Comparison of ENCODE assay signal across 1 cellular context in the genomic region with DNA sequence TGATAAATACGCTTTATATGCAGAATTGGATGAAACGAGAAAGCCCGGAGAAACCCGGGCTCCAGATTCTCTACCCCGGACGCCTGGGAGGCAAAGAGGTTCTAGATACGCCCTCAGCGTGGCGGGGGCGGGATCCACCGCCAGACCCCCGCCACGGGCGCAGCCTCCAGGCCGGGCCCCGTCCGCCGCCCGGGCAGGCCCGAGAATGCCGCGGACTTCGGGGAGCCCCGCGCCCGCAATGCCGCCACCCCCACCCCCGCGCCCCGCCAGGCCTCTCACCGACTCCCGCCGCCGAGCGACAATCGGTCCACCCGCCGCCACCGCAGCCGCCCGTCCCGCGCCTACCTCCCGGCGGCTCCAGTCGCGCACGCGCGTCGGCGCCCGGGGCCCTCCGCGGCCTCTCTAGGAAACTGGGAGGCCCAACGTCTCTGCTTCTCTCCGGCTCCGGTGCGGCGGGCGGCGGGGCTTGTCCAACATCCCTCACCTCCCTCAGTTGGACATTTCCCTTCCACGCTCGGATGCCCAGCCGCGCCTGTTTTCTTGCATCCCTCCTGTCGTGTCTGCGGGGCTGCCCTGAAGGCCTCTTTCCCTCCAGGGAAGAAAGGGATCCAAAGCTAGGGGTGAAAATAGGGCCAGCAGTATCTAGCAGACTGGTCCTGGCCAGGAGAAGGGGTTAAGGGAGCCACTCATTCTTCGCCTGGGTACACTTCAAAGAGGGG.
TF ChIP-seq lines count a peak whose summit lies in the region.

A gene (minus strand): TSS at position 359 of the 719 bp plus-strand sequence. CDS start 22,121 bp downstream, outside the sequence.

TF ChIP-seq in K562, 482 proteins besides CTCF, POLR2A, EP300 and RAD21 (continued from another document and continues in another):
- TF ChIP-seq MYBL2 (IDR thresholded peaks at IDR 0.05; ENCODE audit: low read depth): no peak
- no peak for TF ChIP-seq MYBL2 (CRISPR knock-in tag; IDR thresholded peaks at IDR 0.05; ENCODE audit: borderline replicate concordance)
- TF ChIP-seq, protein P1, sequence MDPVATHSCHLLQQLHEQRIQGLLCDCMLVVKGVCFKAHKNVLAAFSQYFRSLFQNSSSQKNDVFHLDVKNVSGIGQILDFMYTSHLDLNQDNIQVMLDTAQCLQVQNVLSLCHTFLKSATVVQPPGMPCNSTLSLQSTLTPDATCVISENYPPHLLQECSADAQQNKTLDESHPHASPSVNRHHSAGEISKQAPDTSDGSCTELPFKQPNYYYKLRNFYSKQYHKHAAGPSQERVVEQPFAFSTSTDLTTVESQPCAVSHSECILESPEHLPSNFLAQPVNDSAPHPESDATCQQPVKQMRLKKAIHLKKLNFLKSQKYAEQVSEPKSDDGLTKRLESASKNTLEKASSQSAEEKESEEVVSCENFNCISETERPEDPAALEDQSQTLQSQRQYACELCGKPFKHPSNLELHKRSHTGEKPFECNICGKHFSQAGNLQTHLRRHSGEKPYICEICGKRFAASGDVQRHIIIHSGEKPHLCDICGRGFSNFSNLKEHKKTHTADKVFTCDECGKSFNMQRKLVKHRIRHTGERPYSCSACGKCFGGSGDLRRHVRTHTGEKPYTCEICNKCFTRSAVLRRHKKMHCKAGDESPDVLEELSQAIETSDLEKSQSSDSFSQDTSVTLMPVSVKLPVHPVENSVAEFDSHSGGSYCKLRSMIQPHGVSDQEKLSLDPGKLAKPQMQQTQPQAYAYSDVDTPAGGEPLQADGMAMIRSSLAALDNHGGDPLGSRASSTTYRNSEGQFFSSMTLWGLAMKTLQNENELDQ (CRISPR knock-in tag; IDR thresholded peaks at IDR 0.05; ENCODE audit: borderline replicate concordance): no peak
- TF ChIP-seq, protein P2, sequence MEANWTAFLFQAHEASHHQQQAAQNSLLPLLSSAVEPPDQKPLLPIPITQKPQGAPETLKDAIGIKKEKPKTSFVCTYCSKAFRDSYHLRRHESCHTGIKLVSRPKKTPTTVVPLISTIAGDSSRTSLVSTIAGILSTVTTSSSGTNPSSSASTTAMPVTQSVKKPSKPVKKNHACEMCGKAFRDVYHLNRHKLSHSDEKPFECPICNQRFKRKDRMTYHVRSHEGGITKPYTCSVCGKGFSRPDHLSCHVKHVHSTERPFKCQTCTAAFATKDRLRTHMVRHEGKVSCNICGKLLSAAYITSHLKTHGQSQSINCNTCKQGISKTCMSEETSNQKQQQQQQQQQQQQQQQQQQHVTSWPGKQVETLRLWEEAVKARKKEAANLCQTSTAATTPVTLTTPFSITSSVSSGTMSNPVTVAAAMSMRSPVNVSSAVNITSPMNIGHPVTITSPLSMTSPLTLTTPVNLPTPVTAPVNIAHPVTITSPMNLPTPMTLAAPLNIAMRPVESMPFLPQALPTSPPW (CRISPR knock-in tag; IDR thresholded peaks at IDR 0.05): peak; percentile 86
- peak; percentile 92 for TF ChIP-seq CBX1 (IDR thresholded peaks at IDR 0.05; ENCODE audit: low read depth)
- TF ChIP-seq SIN3A (IDR thresholded peaks at IDR 0.05; ENCODE audit: borderline replicate concordance in 2 of 2, control insufficient read depth in 1 of 2, low read depth in 2 of 2, low read length in 2 of 2): peak; percentile 42 to 49; a peak in 1 of 4 replicates
- TF ChIP-seq CREM (IDR thresholded peaks at IDR 0.05; ENCODE audit: low read depth): peak; percentile 22; the same call in 1 of the 2 replicates
- TF ChIP-seq CTBP1 (IDR thresholded peaks at IDR 0.05; ENCODE audit: borderline replicate concordance): peak; percentile 54; the same call in 1 of the 2 replicates
- TF ChIP-seq, protein P3, sequence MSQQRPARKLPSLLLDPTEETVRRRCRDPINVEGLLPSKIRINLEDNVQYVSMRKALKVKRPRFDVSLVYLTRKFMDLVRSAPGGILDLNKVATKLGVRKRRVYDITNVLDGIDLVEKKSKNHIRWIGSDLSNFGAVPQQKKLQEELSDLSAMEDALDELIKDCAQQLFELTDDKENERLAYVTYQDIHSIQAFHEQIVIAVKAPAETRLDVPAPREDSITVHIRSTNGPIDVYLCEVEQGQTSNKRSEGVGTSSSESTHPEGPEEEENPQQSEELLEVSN (IDR thresholded peaks at IDR 0.05; ENCODE audit: borderline replicate concordance in 1 of 2, extremely low read depth in 1 of 2, insufficient read depth in 1 of 2, insufficient read length in 1 of 2, low read depth in 1 of 2, low read length in 1 of 2, poor library complexity in 1 of 2, severe bottlenecking in 1 of 2): peak in 1 of 2 experiments; percentile 59
- TF ChIP-seq MEIS2 (IDR thresholded peaks at IDR 0.05; ENCODE audit: partially characterized antibody): peak; percentile 59
- TF ChIP-seq POLR2AphosphoS5 (IDR thresholded peaks at IDR 0.05; ENCODE audit: control insufficient read depth, insufficient read depth, low read depth, low read length): peak; percentile 88
- peak; percentile 26 for TF ChIP-seq SAP30 (IDR thresholded peaks at IDR 0.05; ENCODE audit: borderline replicate concordance, insufficient read depth, low read depth, low read length, poor library complexity, severe bottlenecking)
- TF ChIP-seq, protein P4, sequence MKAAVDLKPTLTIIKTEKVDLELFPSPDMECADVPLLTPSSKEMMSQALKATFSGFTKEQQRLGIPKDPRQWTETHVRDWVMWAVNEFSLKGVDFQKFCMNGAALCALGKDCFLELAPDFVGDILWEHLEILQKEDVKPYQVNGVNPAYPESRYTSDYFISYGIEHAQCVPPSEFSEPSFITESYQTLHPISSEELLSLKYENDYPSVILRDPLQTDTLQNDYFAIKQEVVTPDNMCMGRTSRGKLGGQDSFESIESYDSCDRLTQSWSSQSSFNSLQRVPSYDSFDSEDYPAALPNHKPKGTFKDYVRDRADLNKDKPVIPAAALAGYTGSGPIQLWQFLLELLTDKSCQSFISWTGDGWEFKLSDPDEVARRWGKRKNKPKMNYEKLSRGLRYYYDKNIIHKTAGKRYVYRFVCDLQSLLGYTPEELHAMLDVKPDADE (conservative IDR thresholded peaks at IDR 0.05; ENCODE audit: control insufficient read depth, low read depth, low read length): 0 out of 2 replicates have a peak, but pooled peaks have one; percentile 69
- no peak for TF ChIP-seq HDAC2 (IDR thresholded peaks at IDR 0.05)
- TF ChIP-seq PHF20 (IDR thresholded peaks at IDR 0.05; ENCODE audit: partially characterized antibody): peak; percentile 33
- peak; percentile 71 for TF ChIP-seq SMAD4 (CRISPR knock-in tag; conservative IDR thresholded peaks at IDR 0.05)
- TF ChIP-seq, protein P5, sequence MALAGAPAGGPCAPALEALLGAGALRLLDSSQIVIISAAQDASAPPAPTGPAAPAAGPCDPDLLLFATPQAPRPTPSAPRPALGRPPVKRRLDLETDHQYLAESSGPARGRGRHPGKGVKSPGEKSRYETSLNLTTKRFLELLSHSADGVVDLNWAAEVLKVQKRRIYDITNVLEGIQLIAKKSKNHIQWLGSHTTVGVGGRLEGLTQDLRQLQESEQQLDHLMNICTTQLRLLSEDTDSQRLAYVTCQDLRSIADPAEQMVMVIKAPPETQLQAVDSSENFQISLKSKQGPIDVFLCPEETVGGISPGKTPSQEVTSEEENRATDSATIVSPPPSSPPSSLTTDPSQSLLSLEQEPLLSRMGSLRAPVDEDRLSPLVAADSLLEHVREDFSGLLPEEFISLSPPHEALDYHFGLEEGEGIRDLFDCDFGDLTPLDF (CRISPR knock-in tag; IDR thresholded peaks at IDR 0.05): peak; percentile 64; the same call in 1 of the 2 replicates
- peak; percentile 12; the same call in 1 of the 2 replicates for TF ChIP-seq ZNF263 (CRISPR knock-in tag; IDR thresholded peaks at IDR 0.05; ENCODE audit: borderline replicate concordance)
- TF ChIP-seq, protein P6, sequence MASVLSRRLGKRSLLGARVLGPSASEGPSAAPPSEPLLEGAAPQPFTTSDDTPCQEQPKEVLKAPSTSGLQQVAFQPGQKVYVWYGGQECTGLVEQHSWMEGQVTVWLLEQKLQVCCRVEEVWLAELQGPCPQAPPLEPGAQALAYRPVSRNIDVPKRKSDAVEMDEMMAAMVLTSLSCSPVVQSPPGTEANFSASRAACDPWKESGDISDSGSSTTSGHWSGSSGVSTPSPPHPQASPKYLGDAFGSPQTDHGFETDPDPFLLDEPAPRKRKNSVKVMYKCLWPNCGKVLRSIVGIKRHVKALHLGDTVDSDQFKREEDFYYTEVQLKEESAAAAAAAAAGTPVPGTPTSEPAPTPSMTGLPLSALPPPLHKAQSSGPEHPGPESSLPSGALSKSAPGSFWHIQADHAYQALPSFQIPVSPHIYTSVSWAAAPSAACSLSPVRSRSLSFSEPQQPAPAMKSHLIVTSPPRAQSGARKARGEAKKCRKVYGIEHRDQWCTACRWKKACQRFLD (CRISPR knock-in tag; IDR thresholded peaks at IDR 0.05): 0 out of 2 replicates have a peak, but pooled peaks have one; percentile 36
- no peak for TF ChIP-seq PHB (CRISPR knock-in tag; IDR thresholded peaks at IDR 0.05)
- no peak for TF ChIP-seq ZNF695 (CRISPR knock-in tag; IDR thresholded peaks at IDR 0.05)
- TF ChIP-seq RBFOX2 (IDR thresholded peaks at IDR 0.05; ENCODE audit: low read depth, low read length): peak; percentile 88
- TF ChIP-seq ZBED1 (IDR thresholded peaks at IDR 0.05): 0 out of 2 replicates have a peak, but pooled peaks have one; percentile 62
- peak; percentile 45; the same call in 1 of the 2 replicates for TF ChIP-seq GABPA (tag; conservative IDR thresholded peaks at IDR 0.05; ENCODE audit: low read depth)
- peak; percentile 69; the same call in 1 of the 2 replicates for TF ChIP-seq GTF2E2 (tag; IDR thresholded peaks at IDR 0.05)
- TF ChIP-seq, protein P7, sequence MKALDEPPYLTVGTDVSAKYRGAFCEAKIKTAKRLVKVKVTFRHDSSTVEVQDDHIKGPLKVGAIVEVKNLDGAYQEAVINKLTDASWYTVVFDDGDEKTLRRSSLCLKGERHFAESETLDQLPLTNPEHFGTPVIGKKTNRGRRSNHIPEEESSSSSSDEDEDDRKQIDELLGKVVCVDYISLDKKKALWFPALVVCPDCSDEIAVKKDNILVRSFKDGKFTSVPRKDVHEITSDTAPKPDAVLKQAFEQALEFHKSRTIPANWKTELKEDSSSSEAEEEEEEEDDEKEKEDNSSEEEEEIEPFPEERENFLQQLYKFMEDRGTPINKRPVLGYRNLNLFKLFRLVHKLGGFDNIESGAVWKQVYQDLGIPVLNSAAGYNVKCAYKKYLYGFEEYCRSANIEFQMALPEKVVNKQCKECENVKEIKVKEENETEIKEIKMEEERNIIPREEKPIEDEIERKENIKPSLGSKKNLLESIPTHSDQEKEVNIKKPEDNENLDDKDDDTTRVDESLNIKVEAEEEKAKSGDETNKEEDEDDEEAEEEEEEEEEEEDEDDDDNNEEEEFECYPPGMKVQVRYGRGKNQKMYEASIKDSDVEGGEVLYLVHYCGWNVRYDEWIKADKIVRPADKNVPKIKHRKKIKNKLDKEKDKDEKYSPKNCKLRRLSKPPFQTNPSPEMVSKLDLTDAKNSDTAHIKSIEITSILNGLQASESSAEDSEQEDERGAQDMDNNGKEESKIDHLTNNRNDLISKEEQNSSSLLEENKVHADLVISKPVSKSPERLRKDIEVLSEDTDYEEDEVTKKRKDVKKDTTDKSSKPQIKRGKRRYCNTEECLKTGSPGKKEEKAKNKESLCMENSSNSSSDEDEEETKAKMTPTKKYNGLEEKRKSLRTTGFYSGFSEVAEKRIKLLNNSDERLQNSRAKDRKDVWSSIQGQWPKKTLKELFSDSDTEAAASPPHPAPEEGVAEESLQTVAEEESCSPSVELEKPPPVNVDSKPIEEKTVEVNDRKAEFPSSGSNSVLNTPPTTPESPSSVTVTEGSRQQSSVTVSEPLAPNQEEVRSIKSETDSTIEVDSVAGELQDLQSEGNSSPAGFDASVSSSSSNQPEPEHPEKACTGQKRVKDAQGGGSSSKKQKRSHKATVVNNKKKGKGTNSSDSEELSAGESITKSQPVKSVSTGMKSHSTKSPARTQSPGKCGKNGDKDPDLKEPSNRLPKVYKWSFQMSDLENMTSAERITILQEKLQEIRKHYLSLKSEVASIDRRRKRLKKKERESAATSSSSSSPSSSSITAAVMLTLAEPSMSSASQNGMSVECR (CRISPR knock-in tag; IDR thresholded peaks at IDR 0.05): no peak
